Comparison of ENCODE assay signal across 1 cellular context in genomic region chr7:152395115-152395514, GRCh38.
TF ChIP-seq lines count a peak whose summit lies in the region.

No MANE protein-coding gene starts in this region.

TF ChIP-seq in A549, 52 proteins besides CTCF, POLR2A, EP300 and RAD21 (continued from another document):
- TF ChIP-seq E2F6 (IDR thresholded peaks at IDR 0.05; ENCODE audit: borderline replicate concordance, low read depth) (no peak), NFE2L2 (conservative IDR thresholded peaks at IDR 0.05; ENCODE audit: low read length) (no peak), ESRRA (IDR thresholded peaks at IDR 0.05; ENCODE audit: borderline replicate concordance, low read length) (no peak), ZSCAN20 (CRISPR knock-in tag; IDR thresholded peaks at IDR 0.05) (no peak), HDAC2 (IDR thresholded peaks at IDR 0.05) (no peak), RFX5 (IDR thresholded peaks at IDR 0.05) (no peak), CEBPB (IDR thresholded peaks at IDR 0.05) (peak; percentile 54 to 84; a peak in 3 of 4 replicates), CBX2 (IDR thresholded peaks at IDR 0.05; ENCODE audit: borderline replicate concordance, low read depth) (no peak), FOSL2 (IDR thresholded peaks at IDR 0.05) (peak; percentile 52; the same call in 1 of the 2 replicates), FOSL2 (CRISPR knock-in tag; IDR thresholded peaks at IDR 0.05) (peak; percentile 69), ELK1 (IDR thresholded peaks at IDR 0.05; ENCODE audit: low read depth, low read length) (no peak), JUN (IDR thresholded peaks at IDR 0.05) (0 out of 5 replicates have a peak, but pooled peaks of 1 of the 2 experiments have one; percentile 13), HMGXB4 (CRISPR knock-in tag; IDR thresholded peaks at IDR 0.05; ENCODE audit: borderline replicate concordance) (no peak), RARB (CRISPR knock-in tag; IDR thresholded peaks at IDR 0.05) (no peak)
